ENCODE assay signal across 8 cellular contexts in genomic region chr14:102795060-102795925, GRCh38. TPM values are rescaled to one million over a fixed set of nuclear protein-coding genes. Genes with fewer than 3 reads are reported as not detected.
A peak's percentile ranks its signal among the peaks of the same experiment; 100 is the strongest.
DNase-seq lines count a peak whose midpoint lies in the region; ATAC-seq and TF ChIP-seq lines count a peak whose summit lies in the region.

No MANE protein-coding gene starts in this region.

- H2AFZ ChIP-seq in Karpas-422 (ENCODE audit: low read length): no peak overlapping the region

- H3K27me3 Mint-ChIP-seq in osteocyte (ENCODE audit: unreplicated experiment): no peaks in the 10 kb centered on the region

- H3K36me3 ChIP-seq in Karpas-422 (ENCODE audit: insufficient read depth, low read length) (peaks cover 51% of the 10 kb centered on the region), WERI-Rb-1 (no peaks in the 10 kb centered on the region)

- peaks cover 44% of the 10 kb centered on the region for H3K4me1 ChIP-seq in Karpas-422 (ENCODE audit: low read length)

- H3K27me3 ChIP-seq in Karpas-422 (ENCODE audit: low read length): no peaks in the 10 kb centered on the region
- no peaks in the 10 kb centered on the region for H3K27me3 ChIP-seq in WERI-Rb-1 (ENCODE audit: insufficient read depth, low read depth, severe bottlenecking)

- H3K27ac ChIP-seq in Karpas-422 (ENCODE audit: low read length) (peak overlapping the region; percentile 25), WERI-Rb-1 (no peak overlapping the region)

- peak overlapping the region; percentile 99 for H3K27ac Mint-ChIP-seq in osteocyte (ENCODE audit: unreplicated experiment)

- H4K20me1 ChIP-seq in Karpas-422 (ENCODE audit: insufficient read depth, low read depth, low read length): peaks cover 71% of the 10 kb centered on the region

- H3K9me3 ChIP-seq in Karpas-422 (ENCODE audit: low read length) (peaks cover 24% of the 10 kb centered on the region), WERI-Rb-1 (ENCODE audit: severe bottlenecking) (peaks cover 2% of the 10 kb centered on the region)

- peaks cover 5% of the 10 kb centered on the region for H3K36me3 Mint-ChIP-seq in osteocyte (ENCODE audit: unreplicated experiment)

- H3K4me1 Mint-ChIP-seq in osteocyte (ENCODE audit: unreplicated experiment): peaks cover 30% of the 10 kb centered on the region

- H3K4me3 ChIP-seq in Karpas-422 (ENCODE audit: low read length) (no peak overlapping the region), fibroblast of the aortic adventitia (ENCODE audit: low read depth, low read length) (peak overlapping the region; percentile 47), WERI-Rb-1 (ENCODE audit: low read depth, low read length) (no peak overlapping the region)

- TF ChIP-seq CTCF in fibroblast of the aortic adventitia (IDR thresholded peaks at IDR 0.05; ENCODE audit: insufficient read depth, low read length) (peak; percentile 78), osteocyte (IDR thresholded peaks at IDR 0.05) (no peak), WERI-Rb-1 (IDR thresholded peaks at IDR 0.05; ENCODE audit: low read depth, low read length) (no peak)

- H3K9me2 ChIP-seq in Karpas-422 (replicated peaks; ENCODE audit: insufficient read depth, low read length): no peaks in the 10 kb centered on the region

- no peak for ATAC-seq in HG02623 (IDR thresholded peaks at IDR 0.05; ENCODE audit: unreplicated experiment)

- H3K4me3 Mint-ChIP-seq in osteocyte (ENCODE audit: unreplicated experiment): peak overlapping the region; percentile 47

- H3K79me2 ChIP-seq in Karpas-422 (ENCODE audit: low read length): peaks cover 100% of the 10 kb centered on the region

- H3K4me2 ChIP-seq in Karpas-422 (ENCODE audit: low read depth, low read length, poor library complexity, severe bottlenecking): no peak overlapping the region

- peaks cover 4% of the 10 kb centered on the region for H3K9me3 Mint-ChIP-seq in osteocyte (ENCODE audit: unreplicated experiment)

- DNase-seq in ELR (ENCODE audit: low read depth) (peak; percentile 85), Karpas-422 (peak; percentile 74), T-helper 2 cell (peak in 3 of 5 experiments; percentile 17 to 83 (median 26)), fibroblast of the aortic adventitia (ENCODE audit: low read depth) (peak; percentile 97), osteocyte (ENCODE audit: extremely low spot score, unreplicated experiment) (no peak), WERI-Rb-1 (no peak), NCI-H446 (lab: John Stamatoyannopoulos, UW) (no peak)

- H3K9ac ChIP-seq in Karpas-422 (ENCODE audit: low read length): no peak overlapping the region

RNA-seq across cellular contexts. Expression of gene TRAF3, which starts 18.0 kb away (rescaled TPM):
- total RNA-seq in Karpas-422 (2014; rRNA removed; shearing (Covaris generic); ENCODE audit: low replicate concordance): 79.1 and 135 TPM in 2 replicates
- total RNA-seq in fibroblast of the aortic adventitia (ENCODE audit: low replicate concordance) (19.3 and 21.5 TPM in 2 replicates), osteocyte (15.9 and 18.8 TPM in 2 replicates)

Comparison
In these comparisons a context has a peak if more than half of its experiments do, and no peak if none do; other contexts are left out.
1. DNase-seq: peak in ELR (single experiment), Karpas-422 (single experiment), T-helper 2 cell (3 of 5) and fibroblast of the aortic adventitia (single experiment); none in osteocyte (single experiment), WERI-Rb-1 (single experiment) and NCI-H446 (0 of 2).